Comparison of ENCODE assay signal across 14 cellular contexts in genomic region chr2:141015339-141016047, GRCh38.
DNase-seq lines count a peak whose midpoint lies in the region; ATAC-seq and TF ChIP-seq lines count a peak whose summit lies in the region.
"Had no signal": no experiment of that assay in that cellular context is flagged by ENCODE, and none has a peak within 500 bp of the region (broad histone marks: within the 10 kb centered on the region; RNA-seq: fewer than 3 reads in every experiment).

No MANE protein-coding gene starts in this region.

- H2BK20ac ChIP-seq in IMR-90 (ENCODE audit: low read depth, low read length) = no peak overlapping the region

- TF ChIP-seq POLR2A in IMR-90 (IDR thresholded peaks at IDR 0.05; ENCODE audit: low read depth, low read length) = no peak

- no peak overlapping the region for H2BK15ac ChIP-seq in IMR-90 (ENCODE audit: low read depth, low read length)

- H3K4ac ChIP-seq in IMR-90 (ENCODE audit: low read depth, low read length) = no peak overlapping the region

- no peaks in the 10 kb centered on the region for H3K27me3 ChIP-seq in IMR-90 (ENCODE audit: control insufficient read depth, insufficient read depth, low read length)
- H3K27me3 ChIP-seq: upper lobe of left lung had no signal

- intact Hi-C loops in IMR-90 (cut with micrococcal nuclease) = no loop called here

- no peak overlapping the region for H3K56ac ChIP-seq in IMR-90 (ENCODE audit: extremely low read depth, insufficient read depth, low read length)

- H2AK9ac ChIP-seq in IMR-90 (replicated peaks; ENCODE audit: low read depth, low read length, poor library complexity) = no peak overlapping the region

- H2AFZ ChIP-seq in IMR-90 (replicated peaks; ENCODE audit: low read length, poor library complexity) = peak overlapping the region; percentile 19

- dilution Hi-C loops in IMR-90 (cut with HindIII; ENCODE audit: low sequenced_read_pairs, unreplicated experiment) = no loop called here

- no peaks in the 10 kb centered on the region for H3K9me3 ChIP-seq in IMR-90 (ENCODE audit: control insufficient read depth, insufficient read depth, low read length)
- H3K9me3 ChIP-seq: upper lobe of left lung had no signal

- in situ Hi-C loops in IMR-90 (cut with MboI; ENCODE audit: low sequenced_read_pairs) = no loop called here

- TF ChIP-seq RAD21 in IMR-90 (IDR thresholded peaks at IDR 0.05; ENCODE audit: low read length) = no peak

- no peaks in the 10 kb centered on the region for H3K79me1 ChIP-seq in IMR-90 (ENCODE audit: low read depth in 1 of 2, low read length in 2 of 2)

- H3K23ac ChIP-seq in IMR-90 (ENCODE audit: low read depth, low read length) = no peak overlapping the region

- POLR2A ChIA-PET in AG04449 (lab: Yijun Ruan, JAX) (no interaction called here), IMR-90 (lab: Charles Lee; ENCODE audit: unreplicated experiment) (no interaction called here)

- H3K18ac ChIP-seq in IMR-90 (ENCODE audit: low read depth, low read length) = no peak overlapping the region; the same call in 1 of the 2 replicates

- no peak overlapping the region for H3K9ac ChIP-seq in IMR-90 (ENCODE audit: low read depth, low read length)

- H3K14ac ChIP-seq in IMR-90 (replicated peaks; ENCODE audit: low read depth, low read length) = 0 out of 2 replicates have a peak overlapping the region, but pooled peaks have one; percentile 27

- no peaks in the 10 kb centered on the region for H4K20me1 ChIP-seq in IMR-90 (ENCODE audit: insufficient read depth, low read length)

- no peak overlapping the region for H4K91ac ChIP-seq in IMR-90 (ENCODE audit: insufficient read depth, low read depth, low read length)

- no CpG with 5 or more reads among the region's 4 CpGs for WGBS in IMR-90 (ENCODE audit: extremely low coverage in 2 of 2, insufficient read length in 1 of 2), 2 experiments

- H3K36me3 ChIP-seq in IMR-90 (ENCODE audit: control insufficient read depth, insufficient read depth, low read length) = no peaks in the 10 kb centered on the region
- H3K36me3 ChIP-seq: upper lobe of left lung had no signal

- no peak overlapping the region for H4K8ac ChIP-seq in IMR-90 (ENCODE audit: low read depth in 2 of 2, low read length in 2 of 2)

- no peak overlapping the region for H4K5ac ChIP-seq in IMR-90 (ENCODE audit: low read depth, low read length)

- no TSS peak for BruUV-seq in IMR-90 (replicated peaks; lab: Mats Ljungman, UMichigan)

- no peak overlapping the region for H3K4me2 ChIP-seq in IMR-90 (ENCODE audit: low read depth, low read length)

- no peak overlapping the region for H2BK120ac ChIP-seq in IMR-90 (ENCODE audit: low read depth, low read length)

- peak; percentile 17 for DNase-seq in AG04449 (ENCODE audit: low read depth, low spot score)
- no peak for DNase-seq in IMR-90
- DNase-seq in iris pigment epithelial cell (ENCODE audit: low read depth) = peak; percentile 28
- no peak for DNase-seq in T1000 (lab: John Stamatoyannopoulos, UW)
- DNase-seq: foreskin melanocyte, NCI-H2029 treated with DMSO at 0.1 percent for 48 hours, upper lobe of left lung had no signal

- CTCF ChIA-PET in AG04449 (lab: Yijun Ruan, JAX) = no interaction called here
- CTCF ChIA-PET in IMR-90 (lab: Yijun Ruan, JAX) = no interaction called here

- TF ChIP-seq CTCF in AG04449 (IDR thresholded peaks at IDR 0.05; ENCODE audit: insufficient read depth, low read length, missing control alignments) (no peak), IMR-90 (conservative IDR thresholded peaks at IDR 0.05; ENCODE audit: low read depth, low read length) (0 out of 2 replicates have a peak, but pooled peaks have one; percentile 1)

- peak; percentile 91 for ATAC-seq in IMR-90 (ENCODE audit: low read depth)
- ATAC-seq in HG03025 (IDR thresholded peaks at IDR 0.05; ENCODE audit: low FRiP score, unreplicated experiment) = no peak
- ATAC-seq in HG03139 (IDR thresholded peaks at IDR 0.05; ENCODE audit: unreplicated experiment) = no peak
- no peak for ATAC-seq in HG03039 (IDR thresholded peaks at IDR 0.05; ENCODE audit: unreplicated experiment)
- ATAC-seq: activated CD4-positive, CD25-positive, alpha-beta regulatory T cell treated with anti-CD3 and anti-CD28 coated beads, Interleukin-2, amount 50 U/mL, for 24 hours; sciatic nerve had no signal

- no peaks in the 10 kb centered on the region; the same call in 1 of the 2 replicates for H3K4me1 ChIP-seq in IMR-90 (ENCODE audit: control insufficient read depth, insufficient read depth, low read length)
- H3K4me1 ChIP-seq: upper lobe of left lung had no signal

- no peaks in the 10 kb centered on the region for H3K9me1 ChIP-seq in IMR-90 (ENCODE audit: insufficient read depth, low read length)

- H3K27ac ChIP-seq in IMR-90 (ENCODE audit: insufficient read depth, low read length) = no peak overlapping the region
- H3K27ac ChIP-seq in cingulate gyrus (ENCODE audit: low read depth, low read length) = peak overlapping the region; percentile 51
- H3K27ac ChIP-seq: C4-2B, upper lobe of left lung had no signal

- H2AK5ac ChIP-seq in IMR-90 (ENCODE audit: low read depth, low read length) = no peak overlapping the region

- no peak overlapping the region for H2BK5ac ChIP-seq in IMR-90 (ENCODE audit: low read depth, low read length, poor library complexity, severe bottlenecking)

- H3K4me3 ChIP-seq in AG04449 (ENCODE audit: low read depth, low read length) (no peak overlapping the region), IMR-90 (ENCODE audit: insufficient read depth, low read depth, low read length) (no peak overlapping the region)
- H3K4me3 ChIP-seq: upper lobe of left lung had no signal

TF ChIP-seq in IMR-90, 13 proteins besides CTCF, POLR2A, EP300 and RAD21:
- TF ChIP-seq MXI1 (IDR thresholded peaks at IDR 0.05; ENCODE audit: borderline replicate concordance, low read depth, low read length) = no peak
- TF ChIP-seq NFE2L2 (IDR thresholded peaks at IDR 0.05; ENCODE audit: low read depth, low read length) = no peak
- no peak for TF ChIP-seq SMC3 (IDR thresholded peaks at IDR 0.05; ENCODE audit: low read depth, low read length)
- TF ChIP-seq RCOR1 (IDR thresholded peaks at IDR 0.05; ENCODE audit: insufficient replicate concordance, low read length) = no peak
- no peak for TF ChIP-seq MAFK (IDR thresholded peaks at IDR 0.05; ENCODE audit: low read depth, low read length)
- TF ChIP-seq FOS (IDR thresholded peaks at IDR 0.05; ENCODE audit: low read depth, low read length) = no peak
- no peak for TF ChIP-seq MAZ (IDR thresholded peaks at IDR 0.05; ENCODE audit: borderline replicate concordance, low read depth, low read length)
- TF ChIP-seq CHD1 (IDR thresholded peaks at IDR 0.05; ENCODE audit: low read depth, low read length) = no peak
- no peak for TF ChIP-seq ELK1 (IDR thresholded peaks at IDR 0.05; ENCODE audit: borderline replicate concordance, low read depth, low read length)
- no peak for TF ChIP-seq CEBPB (IDR thresholded peaks at IDR 0.05; ENCODE audit: low read depth, low read length)
- TF ChIP-seq RFX5 (IDR thresholded peaks at IDR 0.05; ENCODE audit: low read depth, low read length) = no peak
- no peak for TF ChIP-seq USF2 (IDR thresholded peaks at IDR 0.05; ENCODE audit: low read depth, low read length)
- TF ChIP-seq BHLHE40 (IDR thresholded peaks at IDR 0.05; ENCODE audit: low read depth, low read length) = no peak

Comparison
In these comparisons a context has a peak if more than half of its experiments do, and no peak if none do; other contexts are left out.
1. DNase-seq: peak in AG04449 (single experiment) and iris pigment epithelial cell (single experiment); none in IMR-90 (single experiment) and T1000 (single experiment).